23 cellular contexts compared by ENCODE assay signal in genomic region chr5:62042007-62042406, GRCh38.
"Had no signal": no experiment of that assay in that cellular context is flagged by ENCODE, and none has a peak within 500 bp of the region (broad histone marks: within the 10 kb centered on the region; RNA-seq: fewer than 3 reads in every experiment).

No MANE protein-coding gene starts in this region.

- DNase-seq: effector memory CD8-positive, alpha-beta T cell; gastrocnemius medialis; heart right ventricle; hypothalamus; left lung; lower lobe of right lung; mesenchymal stem cell; midbrain; naive B cell; right lobe of liver; stimulated activated CD4-positive, alpha-beta T cell treated with anti-CD3 and anti-CD28 coated beads, Interleukin-4, amount 100 ng/mL, for 1 hour; stimulated activated CD8-positive, alpha-beta memory T cell treated with anti-CD3 and anti-CD28 coated beads, Interleukin-4, amount 100 ng/mL, for 48 hours; stimulated activated naive CD8-positive, alpha-beta T cell treated with anti-CD3 and anti-CD28 coated beads, Interleukin-15, Interleukin-2, amounts not matched to agents 100 U/mL and 50 U/mL, for 24 hours; thyroid gland; uterus had no signal

- H3K4me1 ChIP-seq: esophagus muscularis mucosa, gastrocnemius medialis, heart right ventricle, left lung, lower lobe of right lung, parathyroid adenoma, prostate gland, right lobe of liver, suprapubic skin, thyroid gland, uterus had no signal

- H3K4me3 ChIP-seq: esophagus muscularis mucosa, gastrocnemius medialis, heart right ventricle, left lung, lower lobe of right lung, prostate gland, right lobe of liver, suprapubic skin, thyroid gland, uterus had no signal

- ATAC-seq: effector memory CD8-positive, alpha-beta T cell; gastrocnemius medialis; heart right ventricle; left lung; lower lobe of right lung; right lobe of liver; stimulated activated effector memory CD8-positive, alpha-beta T cell treated with anti-CD3 and anti-CD28 coated beads, Interleukin-12 subunit alpha, Interleukin-12 subunit beta, amount 100 ng/mL, for 72 hours; stimulated activated naive CD8-positive, alpha-beta T cell treated with anti-CD3 and anti-CD28 coated beads, Interleukin-15, Interleukin-2, amounts not matched to agents 100 U/mL and 50 U/mL, for 24 hours had no signal

- H3K27me3 Mint-ChIP-seq: naive B cell had no signal

- H3K9me3 ChIP-seq: esophagus muscularis mucosa, gastrocnemius medialis, prostate gland, right lobe of liver, suprapubic skin, thyroid gland, uterus had no signal

- H3K4me3 Mint-ChIP-seq: effector memory CD8-positive, alpha-beta T cell; naive B cell; nephron; stimulated activated effector memory CD8-positive, alpha-beta T cell treated with anti-CD3 and anti-CD28 coated beads, Interleukin-12 subunit alpha, Interleukin-12 subunit beta, amount 100 ng/mL, for 72 hours; type B pancreatic cell had no signal

- H3K79me2 ChIP-seq: parathyroid adenoma had no signal

- H3K4me1 Mint-ChIP-seq: naive B cell; nephron; stimulated activated effector memory CD8-positive, alpha-beta T cell treated with anti-CD3 and anti-CD28 coated beads, Interleukin-12 subunit alpha, Interleukin-12 subunit beta, amount 100 ng/mL, for 72 hours had no signal

- H3K9ac ChIP-seq: parathyroid adenoma had no signal

- H3K9me3 Mint-ChIP-seq: effector memory CD8-positive, alpha-beta T cell; stimulated activated effector memory CD8-positive, alpha-beta T cell treated with anti-CD3 and anti-CD28 coated beads, Interleukin-12 subunit alpha, Interleukin-12 subunit beta, amount 100 ng/mL, for 72 hours; type B pancreatic cell had no signal

- H3K36me3 Mint-ChIP-seq: naive B cell; stimulated activated effector memory CD8-positive, alpha-beta T cell treated with anti-CD3 and anti-CD28 coated beads, Interleukin-12 subunit alpha, Interleukin-12 subunit beta, amount 100 ng/mL, for 72 hours; type B pancreatic cell had no signal

- H3K36me3 ChIP-seq: esophagus muscularis mucosa, gastrocnemius medialis, heart right ventricle, left lung, lower lobe of right lung, prostate gland, right lobe of liver, suprapubic skin, thyroid gland, uterus had no signal

- H3K27me3 ChIP-seq: esophagus muscularis mucosa, gastrocnemius medialis, left lung, right lobe of liver, thyroid gland, uterus had no signal

- H2AFZ ChIP-seq: parathyroid adenoma had no signal

- H3K27ac ChIP-seq: epithelial cell of prostate, esophagus muscularis mucosa, gastrocnemius medialis, heart right ventricle, left lung, lower lobe of right lung, parathyroid adenoma, prostate gland, right lobe of liver, suprapubic skin, thyroid gland, uterus had no signal

- H3K27ac Mint-ChIP-seq: effector memory CD8-positive, alpha-beta T cell; naive B cell; nephron; stimulated activated effector memory CD8-positive, alpha-beta T cell treated with anti-CD3 and anti-CD28 coated beads, Interleukin-12 subunit alpha, Interleukin-12 subunit beta, amount 100 ng/mL, for 72 hours; type B pancreatic cell had no signal
